1 cellular context compared by ENCODE assay signal in the genomic region with DNA sequence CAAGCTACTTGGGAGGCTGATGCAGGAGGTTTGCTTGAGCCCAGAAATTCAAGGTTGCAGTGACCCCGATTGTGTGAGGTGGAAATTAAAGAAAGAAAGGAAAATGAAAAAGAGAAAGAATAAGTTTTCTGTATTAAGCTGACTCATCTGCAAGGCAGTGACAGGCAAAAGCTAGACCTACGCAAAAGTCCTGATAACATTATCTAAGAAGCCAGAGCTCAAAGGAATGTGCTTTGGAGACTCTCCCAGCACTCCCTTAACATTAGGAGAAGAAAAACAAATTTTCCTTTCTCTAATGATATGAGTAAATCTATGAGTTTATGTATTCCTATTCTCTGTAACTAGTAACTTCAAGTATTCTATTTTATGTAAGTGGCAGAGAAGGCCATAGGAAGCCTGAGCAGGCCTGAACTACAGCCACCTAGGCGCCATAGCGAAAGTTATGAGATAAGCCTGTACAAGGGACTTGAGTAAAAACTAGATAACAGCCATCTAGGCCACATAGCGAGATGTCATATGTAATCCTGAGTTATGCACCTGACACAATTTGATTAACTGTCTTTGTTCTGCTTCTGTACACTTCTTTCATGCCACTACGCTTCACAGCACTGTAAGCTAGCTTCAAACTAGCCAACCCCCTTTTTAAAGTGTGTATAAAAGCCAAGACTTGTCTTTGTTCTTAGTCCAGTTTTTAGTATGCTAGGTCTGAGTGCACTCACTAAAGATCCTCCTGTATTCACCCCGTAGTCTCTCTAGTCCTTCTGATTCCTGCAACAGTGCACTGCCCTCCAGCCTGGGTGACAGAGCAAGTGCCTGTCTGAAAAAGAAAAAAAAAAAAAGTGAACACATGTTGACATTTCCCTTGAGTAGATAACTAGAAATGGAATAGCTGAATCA.
TF ChIP-seq lines count a peak whose summit lies in the region.

No MANE protein-coding gene starts in this region.

TF ChIP-seq in K562, 482 proteins besides CTCF, POLR2A, EP300 and RAD21 (continued from another document and continues in another):
- TF ChIP-seq, protein P1, sequence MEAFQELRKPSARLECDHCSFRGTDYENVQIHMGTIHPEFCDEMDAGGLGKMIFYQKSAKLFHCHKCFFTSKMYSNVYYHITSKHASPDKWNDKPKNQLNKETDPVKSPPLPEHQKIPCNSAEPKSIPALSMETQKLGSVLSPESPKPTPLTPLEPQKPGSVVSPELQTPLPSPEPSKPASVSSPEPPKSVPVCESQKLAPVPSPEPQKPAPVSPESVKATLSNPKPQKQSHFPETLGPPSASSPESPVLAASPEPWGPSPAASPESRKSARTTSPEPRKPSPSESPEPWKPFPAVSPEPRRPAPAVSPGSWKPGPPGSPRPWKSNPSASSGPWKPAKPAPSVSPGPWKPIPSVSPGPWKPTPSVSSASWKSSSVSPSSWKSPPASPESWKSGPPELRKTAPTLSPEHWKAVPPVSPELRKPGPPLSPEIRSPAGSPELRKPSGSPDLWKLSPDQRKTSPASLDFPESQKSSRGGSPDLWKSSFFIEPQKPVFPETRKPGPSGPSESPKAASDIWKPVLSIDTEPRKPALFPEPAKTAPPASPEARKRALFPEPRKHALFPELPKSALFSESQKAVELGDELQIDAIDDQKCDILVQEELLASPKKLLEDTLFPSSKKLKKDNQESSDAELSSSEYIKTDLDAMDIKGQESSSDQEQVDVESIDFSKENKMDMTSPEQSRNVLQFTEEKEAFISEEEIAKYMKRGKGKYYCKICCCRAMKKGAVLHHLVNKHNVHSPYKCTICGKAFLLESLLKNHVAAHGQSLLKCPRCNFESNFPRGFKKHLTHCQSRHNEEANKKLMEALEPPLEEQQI (IDR thresholded peaks at IDR 0.05): peak; percentile 73; the same call in 1 of the 2 replicates
- no peak for TF ChIP-seq RFX7 (CRISPR knock-in tag; IDR thresholded peaks at IDR 0.05)
- no peak for TF ChIP-seq ZNF408 (CRISPR knock-in tag; IDR thresholded peaks at IDR 0.05; ENCODE audit: low read depth)
- TF ChIP-seq FOXA3 (CRISPR knock-in tag; conservative IDR thresholded peaks at IDR 0.05 in 1 of 2, IDR thresholded peaks at IDR 0.05 in 1 of 2): no peak
- TF ChIP-seq, protein P2, sequence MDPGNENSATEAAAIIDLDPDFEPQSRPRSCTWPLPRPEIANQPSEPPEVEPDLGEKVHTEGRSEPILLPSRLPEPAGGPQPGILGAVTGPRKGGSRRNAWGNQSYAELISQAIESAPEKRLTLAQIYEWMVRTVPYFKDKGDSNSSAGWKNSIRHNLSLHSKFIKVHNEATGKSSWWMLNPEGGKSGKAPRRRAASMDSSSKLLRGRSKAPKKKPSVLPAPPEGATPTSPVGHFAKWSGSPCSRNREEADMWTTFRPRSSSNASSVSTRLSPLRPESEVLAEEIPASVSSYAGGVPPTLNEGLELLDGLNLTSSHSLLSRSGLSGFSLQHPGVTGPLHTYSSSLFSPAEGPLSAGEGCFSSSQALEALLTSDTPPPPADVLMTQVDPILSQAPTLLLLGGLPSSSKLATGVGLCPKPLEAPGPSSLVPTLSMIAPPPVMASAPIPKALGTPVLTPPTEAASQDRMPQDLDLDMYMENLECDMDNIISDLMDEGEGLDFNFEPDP (CRISPR knock-in tag; IDR thresholded peaks at IDR 0.05): no peak
- TF ChIP-seq, protein P3, sequence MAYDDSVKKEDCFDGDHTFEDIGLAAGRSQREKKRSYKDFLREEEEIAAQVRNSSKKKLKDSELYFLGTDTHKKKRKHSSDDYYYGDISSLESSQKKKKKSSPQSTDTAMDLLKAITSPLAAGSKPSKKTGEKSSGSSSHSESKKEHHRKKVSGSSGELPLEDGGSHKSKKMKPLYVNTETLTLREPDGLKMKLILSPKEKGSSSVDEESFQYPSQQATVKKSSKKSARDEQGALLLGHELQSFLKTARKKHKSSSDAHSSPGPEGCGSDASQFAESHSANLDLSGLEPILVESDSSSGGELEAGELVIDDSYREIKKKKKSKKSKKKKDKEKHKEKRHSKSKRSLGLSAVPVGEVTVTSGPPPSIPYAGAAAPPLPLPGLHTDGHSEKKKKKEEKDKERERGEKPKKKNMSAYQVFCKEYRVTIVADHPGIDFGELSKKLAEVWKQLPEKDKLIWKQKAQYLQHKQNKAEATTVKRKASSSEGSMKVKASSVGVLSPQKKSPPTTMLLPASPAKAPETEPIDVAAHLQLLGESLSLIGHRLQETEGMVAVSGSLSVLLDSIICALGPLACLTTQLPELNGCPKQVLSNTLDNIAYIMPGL (CRISPR knock-in tag; IDR thresholded peaks at IDR 0.05): no peak
- TF ChIP-seq ARID2 (IDR thresholded peaks at IDR 0.05): no peak
- TF ChIP-seq XRCC3 (IDR thresholded peaks at IDR 0.05): peak; percentile 84; the same call in 1 of the 2 replicates
- TF ChIP-seq ZKSCAN3 (CRISPR knock-in tag; IDR thresholded peaks at IDR 0.05): no peak
- TF ChIP-seq SMARCB1 (IDR thresholded peaks at IDR 0.05; ENCODE audit: insufficient read length, low read depth): no peak
- 0 out of 2 replicates have a peak, but pooled peaks have one; percentile 5 for TF ChIP-seq NFIC (IDR thresholded peaks at IDR 0.05)
- no peak for TF ChIP-seq KLF1 (tag; IDR thresholded peaks at IDR 0.05)
- TF ChIP-seq FOXA1 (IDR thresholded peaks at IDR 0.05; ENCODE audit: borderline replicate concordance): no peak
- TF ChIP-seq, protein P4, sequence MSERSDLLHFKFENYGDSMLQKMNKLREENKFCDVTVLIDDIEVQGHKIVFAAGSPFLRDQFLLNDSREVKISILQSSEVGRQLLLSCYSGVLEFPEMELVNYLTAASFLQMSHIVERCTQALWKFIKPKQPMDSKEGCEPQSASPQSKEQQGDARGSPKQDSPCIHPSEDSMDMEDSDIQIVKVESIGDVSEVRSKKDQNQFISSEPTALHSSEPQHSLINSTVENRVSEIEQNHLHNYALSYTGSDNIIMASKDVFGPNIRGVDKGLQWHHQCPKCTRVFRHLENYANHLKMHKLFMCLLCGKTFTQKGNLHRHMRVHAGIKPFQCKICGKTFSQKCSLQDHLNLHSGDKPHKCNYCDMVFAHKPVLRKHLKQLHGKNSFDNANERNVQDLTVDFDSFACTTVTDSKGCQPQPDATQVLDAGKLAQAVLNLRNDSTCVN (CRISPR knock-in tag; IDR thresholded peaks at IDR 0.05): no peak
- no peak for TF ChIP-seq ZSCAN29 (IDR thresholded peaks at IDR 0.05)
- no peak for TF ChIP-seq CREM (IDR thresholded peaks at IDR 0.05; ENCODE audit: low read depth)
- TF ChIP-seq NR2F6 (CRISPR knock-in tag; IDR thresholded peaks at IDR 0.05): no peak
- TF ChIP-seq NFE2L1 (tag; IDR thresholded peaks at IDR 0.05; ENCODE audit: borderline replicate concordance, low read depth): no peak
- TF ChIP-seq CCNT2 (IDR thresholded peaks at IDR 0.05; ENCODE audit: borderline replicate concordance, extremely low read depth, insufficient read length, low read depth, low read length): peak; percentile 65
- TF ChIP-seq TFAM (CRISPR knock-in tag; conservative IDR thresholded peaks at IDR 0.05): no peak
- no peak for TF ChIP-seq DIDO1 (tag; IDR thresholded peaks at IDR 0.05; ENCODE audit: low read depth)
- TF ChIP-seq PHF21A (IDR thresholded peaks at IDR 0.05; ENCODE audit: borderline replicate concordance, low read depth): no peak
- TF ChIP-seq, protein P5, sequence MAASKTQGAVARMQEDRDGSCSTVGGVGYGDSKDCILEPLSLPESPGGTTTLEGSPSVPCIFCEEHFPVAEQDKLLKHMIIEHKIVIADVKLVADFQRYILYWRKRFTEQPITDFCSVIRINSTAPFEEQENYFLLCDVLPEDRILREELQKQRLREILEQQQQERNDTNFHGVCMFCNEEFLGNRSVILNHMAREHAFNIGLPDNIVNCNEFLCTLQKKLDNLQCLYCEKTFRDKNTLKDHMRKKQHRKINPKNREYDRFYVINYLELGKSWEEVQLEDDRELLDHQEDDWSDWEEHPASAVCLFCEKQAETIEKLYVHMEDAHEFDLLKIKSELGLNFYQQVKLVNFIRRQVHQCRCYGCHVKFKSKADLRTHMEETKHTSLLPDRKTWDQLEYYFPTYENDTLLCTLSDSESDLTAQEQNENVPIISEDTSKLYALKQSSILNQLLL (CRISPR knock-in tag; IDR thresholded peaks at IDR 0.05; ENCODE audit: borderline replicate concordance): no peak
- no peak for TF ChIP-seq TBP (optimal IDR thresholded peaks at IDR 0.05; ENCODE audit: low read depth, low read length)
- TF ChIP-seq, protein P6, sequence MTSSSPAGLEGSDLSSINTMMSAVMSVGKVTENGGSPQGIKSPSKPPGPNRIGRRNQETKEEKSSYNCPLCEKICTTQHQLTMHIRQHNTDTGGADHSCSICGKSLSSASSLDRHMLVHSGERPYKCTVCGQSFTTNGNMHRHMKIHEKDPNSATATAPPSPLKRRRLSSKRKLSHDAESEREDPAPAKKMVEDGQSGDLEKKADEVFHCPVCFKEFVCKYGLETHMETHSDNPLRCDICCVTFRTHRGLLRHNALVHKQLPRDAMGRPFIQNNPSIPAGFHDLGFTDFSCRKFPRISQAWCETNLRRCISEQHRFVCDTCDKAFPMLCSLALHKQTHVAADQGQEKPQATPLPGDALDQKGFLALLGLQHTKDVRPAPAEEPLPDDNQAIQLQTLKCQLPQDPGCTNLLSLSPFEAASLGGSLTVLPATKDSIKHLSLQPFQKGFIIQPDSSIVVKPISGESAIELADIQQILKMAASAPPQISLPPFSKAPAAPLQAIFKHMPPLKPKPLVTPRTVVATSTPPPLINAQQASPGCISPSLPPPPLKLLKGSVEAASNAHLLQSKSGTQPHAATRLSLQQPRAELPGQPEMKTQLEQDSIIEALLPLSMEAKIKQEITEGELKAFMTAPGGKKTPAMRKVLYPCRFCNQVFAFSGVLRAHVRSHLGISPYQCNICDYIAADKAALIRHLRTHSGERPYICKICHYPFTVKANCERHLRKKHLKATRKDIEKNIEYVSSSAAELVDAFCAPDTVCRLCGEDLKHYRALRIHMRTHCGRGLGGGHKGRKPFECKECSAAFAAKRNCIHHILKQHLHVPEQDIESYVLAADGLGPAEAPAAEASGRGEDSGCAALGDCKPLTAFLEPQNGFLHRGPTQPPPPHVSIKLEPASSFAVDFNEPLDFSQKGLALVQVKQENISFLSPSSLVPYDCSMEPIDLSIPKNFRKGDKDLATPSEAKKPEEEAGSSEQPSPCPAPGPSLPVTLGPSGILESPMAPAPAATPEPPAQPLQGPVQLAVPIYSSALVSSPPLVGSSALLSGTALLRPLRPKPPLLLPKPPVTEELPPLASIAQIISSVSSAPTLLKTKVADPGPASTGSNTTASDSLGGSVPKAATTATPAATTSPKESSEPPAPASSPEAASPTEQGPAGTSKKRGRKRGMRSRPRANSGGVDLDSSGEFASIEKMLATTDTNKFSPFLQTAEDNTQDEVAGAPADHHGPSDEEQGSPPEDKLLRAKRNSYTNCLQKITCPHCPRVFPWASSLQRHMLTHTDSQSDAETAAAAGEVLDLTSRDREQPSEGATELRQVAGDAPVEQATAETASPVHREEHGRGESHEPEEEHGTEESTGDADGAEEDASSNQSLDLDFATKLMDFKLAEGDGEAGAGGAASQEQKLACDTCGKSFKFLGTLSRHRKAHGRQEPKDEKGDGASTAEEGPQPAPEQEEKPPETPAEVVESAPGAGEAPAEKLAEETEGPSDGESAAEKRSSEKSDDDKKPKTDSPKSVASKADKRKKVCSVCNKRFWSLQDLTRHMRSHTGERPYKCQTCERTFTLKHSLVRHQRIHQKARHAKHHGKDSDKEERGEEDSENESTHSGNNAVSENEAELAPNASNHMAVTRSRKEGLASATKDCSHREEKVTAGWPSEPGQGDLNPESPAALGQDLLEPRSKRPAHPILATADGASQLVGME (CRISPR knock-in tag; IDR thresholded peaks at IDR 0.05): no peak
- TF ChIP-seq, protein P7, sequence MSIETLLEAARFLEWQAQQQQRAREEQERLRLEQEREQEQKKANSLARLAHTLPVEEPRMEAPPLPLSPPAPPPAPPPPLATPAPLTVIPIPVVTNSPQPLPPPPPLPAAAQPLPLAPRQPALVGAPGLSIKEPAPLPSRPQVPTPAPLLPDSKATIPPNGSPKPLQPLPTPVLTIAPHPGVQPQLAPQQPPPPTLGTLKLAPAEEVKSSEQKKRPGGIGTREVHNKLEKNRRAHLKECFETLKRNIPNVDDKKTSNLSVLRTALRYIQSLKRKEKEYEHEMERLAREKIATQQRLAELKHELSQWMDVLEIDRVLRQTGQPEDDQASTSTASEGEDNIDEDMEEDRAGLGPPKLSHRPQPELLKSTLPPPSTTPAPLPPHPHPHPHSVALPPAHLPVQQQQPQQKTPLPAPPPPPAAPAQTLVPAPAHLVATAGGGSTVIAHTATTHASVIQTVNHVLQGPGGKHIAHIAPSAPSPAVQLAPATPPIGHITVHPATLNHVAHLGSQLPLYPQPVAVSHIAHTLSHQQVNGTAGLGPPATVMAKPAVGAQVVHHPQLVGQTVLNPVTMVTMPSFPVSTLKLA (conservative IDR thresholded peaks at IDR 0.05): no peak
- TF ChIP-seq NR2C2 (CRISPR knock-in tag; IDR thresholded peaks at IDR 0.05): no peak
- TF ChIP-seq NR2C2 (tag; IDR thresholded peaks at IDR 0.05): no peak; the same call in 1 of the 2 replicates
- TF ChIP-seq PYGO2 (tag; IDR thresholded peaks at IDR 0.05): no peak
- TF ChIP-seq POU5F1 (IDR thresholded peaks at IDR 0.05; ENCODE audit: borderline replicate concordance, low read depth, low read length, partially characterized antibody): no peak
- no peak for TF ChIP-seq FOXP1 (CRISPR knock-in tag; IDR thresholded peaks at IDR 0.05)
- no peak for TF ChIP-seq CREB1 (IDR thresholded peaks at IDR 0.05)
- TF ChIP-seq CREB1 (CRISPR knock-in tag; IDR thresholded peaks at IDR 0.05): no peak
- TF ChIP-seq NFATC3 (IDR thresholded peaks at IDR 0.05): no peak
- TF ChIP-seq KLF13 (tag; IDR thresholded peaks at IDR 0.05; ENCODE audit: borderline replicate concordance, low read depth): no peak
- TF ChIP-seq, protein P8, sequence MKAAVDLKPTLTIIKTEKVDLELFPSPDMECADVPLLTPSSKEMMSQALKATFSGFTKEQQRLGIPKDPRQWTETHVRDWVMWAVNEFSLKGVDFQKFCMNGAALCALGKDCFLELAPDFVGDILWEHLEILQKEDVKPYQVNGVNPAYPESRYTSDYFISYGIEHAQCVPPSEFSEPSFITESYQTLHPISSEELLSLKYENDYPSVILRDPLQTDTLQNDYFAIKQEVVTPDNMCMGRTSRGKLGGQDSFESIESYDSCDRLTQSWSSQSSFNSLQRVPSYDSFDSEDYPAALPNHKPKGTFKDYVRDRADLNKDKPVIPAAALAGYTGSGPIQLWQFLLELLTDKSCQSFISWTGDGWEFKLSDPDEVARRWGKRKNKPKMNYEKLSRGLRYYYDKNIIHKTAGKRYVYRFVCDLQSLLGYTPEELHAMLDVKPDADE (conservative IDR thresholded peaks at IDR 0.05; ENCODE audit: control insufficient read depth, low read depth, low read length): no peak
- TF ChIP-seq MAZ (CRISPR knock-in tag; conservative IDR thresholded peaks at IDR 0.05 in 1 of 2, IDR thresholded peaks at IDR 0.05 in 1 of 2): 0 out of 4 replicates have a peak, but pooled peaks have one; percentile 17 to 18
- TF ChIP-seq SRF (CRISPR knock-in tag; IDR thresholded peaks at IDR 0.05): no peak
- no peak for TF ChIP-seq HDAC3 (IDR thresholded peaks at IDR 0.05; ENCODE audit: borderline replicate concordance, partially characterized antibody)
- TF ChIP-seq, protein P9, sequence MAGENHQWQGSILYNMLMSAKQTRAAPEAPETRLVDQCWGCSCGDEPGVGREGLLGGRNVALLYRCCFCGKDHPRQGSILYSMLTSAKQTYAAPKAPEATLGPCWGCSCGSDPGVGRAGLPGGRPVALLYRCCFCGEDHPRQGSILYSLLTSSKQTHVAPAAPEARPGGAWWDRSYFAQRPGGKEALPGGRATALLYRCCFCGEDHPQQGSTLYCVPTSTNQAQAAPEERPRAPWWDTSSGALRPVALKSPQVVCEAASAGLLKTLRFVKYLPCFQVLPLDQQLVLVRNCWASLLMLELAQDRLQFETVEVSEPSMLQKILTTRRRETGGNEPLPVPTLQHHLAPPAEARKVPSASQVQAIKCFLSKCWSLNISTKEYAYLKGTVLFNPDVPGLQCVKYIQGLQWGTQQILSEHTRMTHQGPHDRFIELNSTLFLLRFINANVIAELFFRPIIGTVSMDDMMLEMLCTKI (IDR thresholded peaks at IDR 0.05; ENCODE audit: partially characterized antibody): no peak
- TF ChIP-seq ZNF436 (CRISPR knock-in tag; IDR thresholded peaks at IDR 0.05): no peak
- TF ChIP-seq POLR2AphosphoS2 (IDR thresholded peaks at IDR 0.05; ENCODE audit: low read length): no peak
